In the genomic region with DNA sequence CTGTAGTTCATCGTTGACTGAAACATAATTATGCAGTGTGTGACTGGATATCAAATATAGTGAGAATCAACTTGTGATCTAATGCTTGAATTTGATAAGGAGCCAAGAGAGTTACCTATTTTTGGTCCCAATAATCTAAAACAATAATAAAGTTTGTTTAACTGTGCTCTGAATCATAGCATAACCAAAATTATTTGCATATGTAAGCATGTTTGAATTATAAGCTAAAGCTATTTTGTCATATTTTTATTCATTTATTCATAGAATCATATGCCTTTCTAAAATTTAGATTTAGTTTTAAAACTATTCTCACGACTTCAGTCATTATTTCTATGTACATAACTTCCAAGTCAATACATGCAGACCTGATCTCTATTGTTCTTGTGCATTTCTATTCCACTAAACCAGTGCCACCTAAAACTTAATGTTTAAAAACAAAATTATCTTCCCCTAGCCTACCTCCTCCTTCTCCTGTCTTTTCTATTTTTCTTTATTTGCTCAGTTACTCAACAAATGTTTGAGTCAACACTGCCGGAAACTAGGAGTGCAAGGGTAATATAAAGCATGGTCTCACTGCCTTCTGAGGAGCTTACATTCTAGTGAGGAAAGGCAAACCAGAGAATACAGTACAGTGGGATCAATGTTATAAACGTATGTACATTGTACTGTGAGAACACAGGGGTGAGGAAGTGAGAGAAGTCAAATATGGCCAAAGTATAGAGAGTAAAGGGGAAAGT, we compare ENCODE assay signal across 6 cellular contexts. TPM values are rescaled to one million over a fixed set of nuclear protein-coding genes. Genes with fewer than 3 reads are reported as not detected.
DNase-seq lines count a peak whose midpoint lies in the region; ATAC-seq, FAIRE-seq and TF ChIP-seq lines count a peak whose summit lies in the region.
"Not testable (repeated sequence)": the region's sequence is repeated elsewhere in the genome, so short reads cannot be mapped to it uniquely, and the experiment has no call there.

No MANE protein-coding gene starts in this region.

- peak overlapping the region; percentile 56 for H3K4me2 ChIP-seq in PC-3 (ENCODE audit: low read length)

- FAIRE-seq in urothelium cell line (lab: Jason Lieb, UNC) = peak; percentile 86

- H3K27ac ChIP-seq in PC-3 (ENCODE audit: low read length) = peak overlapping the region; percentile 53
- not testable (repeated sequence) for H3K27ac ChIP-seq in right lobe of liver

- H3K4me1 ChIP-seq in PC-3 (ENCODE audit: insufficient read depth, low read length) = peaks cover 20% of the 10 kb centered on the region; the same call in 1 of the 2 replicates
- not testable (repeated sequence) for H3K4me1 ChIP-seq in right lobe of liver

- H3K27me3 Mint-ChIP-seq in Calu3 (ENCODE audit: unreplicated experiment); glutamatergic neuron (ENCODE audit: unreplicated experiment): not testable (repeated sequence)

- H2AFZ ChIP-seq in PC-3 (ENCODE audit: low read length) = not testable (repeated sequence)

- POLR2A ChIA-PET in PC-3 (lab: Charles Lee; ENCODE audit: unreplicated experiment) = not testable (repeated sequence)

- H3K9me2 ChIP-seq in PC-3 (replicated peaks; ENCODE audit: low read length) = not testable (repeated sequence)

- intact Hi-C loops in Calu3 (cut with micrococcal nuclease; ENCODE audit: unreplicated experiment); right lobe of liver (cut with DNase I): not testable (repeated sequence)
- intact Hi-C loops in PC-3 (cut with micrococcal nuclease) = loop anchor here (5.0 kb wide), 1 partner anchor 127 kb away; no protein-coding TSS in a partner anchor

- H3K36me3 ChIP-seq in PC-3 (ENCODE audit: low read depth, low read length); right lobe of liver: not testable (repeated sequence)

- ATAC-seq in PC-3 (peak; percentile 86), left lobe of liver (peak; percentile 75), right lobe of liver (peak; percentile 62 to 83 (median 78))

- not testable (repeated sequence) for TF ChIP-seq POLR2A in right lobe of liver (IDR thresholded peaks at IDR 0.05)

- H3K4me3 Mint-ChIP-seq in Calu3 (ENCODE audit: low read depth, unreplicated experiment) = not testable (repeated sequence)
- H3K4me3 Mint-ChIP-seq in glutamatergic neuron (ENCODE audit: unreplicated experiment) = peak overlapping the region; percentile 61

- not testable (repeated sequence) for H3K9me3 ChIP-seq in PC-3 (ENCODE audit: low read length); right lobe of liver

- not testable (repeated sequence) for H3K27me3 ChIP-seq in PC-3 (ENCODE audit: low read length); right lobe of liver

- H4K20me1 ChIP-seq in PC-3 (ENCODE audit: low read length) = not testable (repeated sequence)

- not testable (repeated sequence) for H3K4me3 ChIP-seq in PC-3 (ENCODE audit: low read length); right lobe of liver

- H3K79me2 ChIP-seq in PC-3 (ENCODE audit: low read length) = not testable (repeated sequence)

- CTCF ChIA-PET in Calu3 (lab: Charles Lee); PC-3 (lab: Charles Lee): not testable (repeated sequence)

- not testable (repeated sequence) for TF ChIP-seq CTCF in Calu3 (IDR thresholded peaks at IDR 0.05; ENCODE audit: unreplicated experiment); PC-3 (conservative IDR thresholded peaks at IDR 0.05; ENCODE audit: low read depth, low read length); glutamatergic neuron (IDR thresholded peaks at IDR 0.05; ENCODE audit: partially characterized antibody, unreplicated experiment); right lobe of liver (IDR thresholded peaks at IDR 0.05)

- H3K36me3 Mint-ChIP-seq in Calu3 (ENCODE audit: insufficient read depth, unreplicated experiment); glutamatergic neuron (ENCODE audit: unreplicated experiment): not testable (repeated sequence)

- DNase-seq in Calu3; PC-3; glutamatergic neuron; left lobe of liver (ENCODE audit: low spot score); right lobe of liver; urothelium cell line (ENCODE audit: low spot score): not testable (repeated sequence)

- 65% methylated on average over 3 of the region's 4 CpGs for WGBS in right lobe of liver (ENCODE audit: insufficient coverage, low coverage, low lambda C conversion rate, missing lambda C conversion rate)

- H3K27ac Mint-ChIP-seq in Calu3 (ENCODE audit: unreplicated experiment) = peak overlapping the region; percentile 24
- H3K27ac Mint-ChIP-seq in glutamatergic neuron (ENCODE audit: unreplicated experiment) = not testable (repeated sequence)

- not testable (repeated sequence) for H3K4me1 Mint-ChIP-seq in Calu3 (ENCODE audit: low read depth, unreplicated experiment); glutamatergic neuron (ENCODE audit: low read depth, unreplicated experiment)

- H3F3A ChIP-seq in PC-3 (ENCODE audit: low read length, unreplicated experiment) = not testable (repeated sequence)

- BruUV-seq in Calu3 (replicated peaks; lab: Mats Ljungman, UMichigan); PC-3 (replicated peaks; lab: Mats Ljungman, UMichigan): not testable (repeated sequence)

- not testable (repeated sequence) for H3K9me3 Mint-ChIP-seq in Calu3 (ENCODE audit: low read depth, unreplicated experiment); glutamatergic neuron (ENCODE audit: unreplicated experiment)

- H3K9ac ChIP-seq in PC-3 (ENCODE audit: low read length) = not testable (repeated sequence)

RNA-seq across cellular contexts. Expression of a gene that starts 41.7 kb away (rescaled TPM):
- total RNA-seq in Calu3 (2022) = 9.1 and 9.9 TPM in 2 replicates
- 10.0 and 12.8 TPM in 2 replicates for total RNA-seq in PC-3 (2014; rRNA removed)
- total RNA-seq in glutamatergic neuron (ENCODE audit: unreplicated experiment) = 8.5 TPM
- 8.2 TPM for total RNA-seq in left lobe of liver
- total RNA-seq in right lobe of liver = 10 to 100 TPM in 2 of 6 experiments, 1 to 10 TPM in 4; 6.4 to 13.5 (median 8.4) TPM
